8 cellular contexts compared by ENCODE assay signal in the genomic region with DNA sequence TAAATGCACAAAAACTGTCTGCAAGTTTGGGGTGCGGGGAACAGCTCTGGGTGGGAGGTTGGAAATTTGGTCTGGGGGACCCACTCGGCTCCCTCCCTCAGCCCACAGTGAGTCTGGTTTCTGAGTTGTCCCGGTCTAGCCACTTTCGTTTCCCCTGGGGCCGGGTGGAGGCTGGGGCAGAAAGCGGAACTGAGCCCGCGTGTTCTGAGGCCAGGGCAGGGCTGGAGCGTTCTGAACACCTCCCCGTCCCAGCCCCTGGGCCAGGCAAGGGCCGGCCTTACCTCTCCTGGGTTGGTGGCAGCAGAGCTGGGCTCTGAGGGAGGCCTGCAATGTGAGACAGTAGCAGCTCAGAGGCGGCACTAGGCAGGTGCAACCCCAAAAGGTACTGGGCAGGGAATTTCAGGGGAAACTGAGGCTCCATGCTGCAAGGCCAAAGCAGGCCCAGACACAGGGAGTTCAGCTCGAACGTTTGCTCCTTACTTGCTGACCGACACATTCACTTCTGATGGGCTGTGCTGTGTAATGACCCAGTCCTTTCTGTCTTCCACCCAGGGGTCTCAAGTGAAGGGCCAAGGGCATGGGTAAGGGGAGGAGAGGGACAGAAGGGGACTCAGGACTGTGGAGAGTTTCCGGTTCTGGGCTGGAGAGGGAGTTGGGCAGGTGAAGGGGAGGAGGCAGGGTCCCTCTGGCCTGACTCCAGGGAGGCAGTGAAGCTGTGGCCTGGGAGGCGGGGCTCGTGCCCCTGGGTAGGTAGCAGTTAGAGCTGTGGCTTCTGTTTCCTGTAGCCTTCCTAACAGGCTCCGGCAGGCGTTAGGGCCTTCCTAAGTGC. TPM values are rescaled to one million over a fixed set of nuclear protein-coding genes. Genes with fewer than 3 reads are reported as not detected.
DNase-seq lines count a peak whose midpoint lies in the region; ATAC-seq and TF ChIP-seq lines count a peak whose summit lies in the region.

No MANE protein-coding gene starts in this region.

- peak overlapping the region; percentile 90 to 96 (median 94) for H3K27ac Mint-ChIP-seq in CD4-positive, CD25-positive, alpha-beta regulatory T cell
- H3K27ac Mint-ChIP-seq in T-cell (peak overlapping the region; percentile 77 to 85), endodermal cell (no peak overlapping the region)

- peaks cover 36% of the 10 kb centered on the region for H3K4me1 ChIP-seq in CD4-positive, CD25-positive, alpha-beta regulatory T cell (ENCODE audit: control insufficient read depth, insufficient read depth, low read length, poor library complexity, severe bottlenecking)
- H3K4me1 ChIP-seq in endodermal cell (ENCODE audit: control insufficient read depth, insufficient read depth, low read length): no peaks in the 10 kb centered on the region

- H3K27ac ChIP-seq in CD4-positive, CD25-positive, alpha-beta regulatory T cell (ENCODE audit: insufficient read depth, low read length, poor library complexity, severe bottlenecking): peak overlapping the region; percentile 74
- no peak overlapping the region for H3K27ac ChIP-seq in endodermal cell (ENCODE audit: low read depth, low read length)

- peak; percentile 44 to 49 for ATAC-seq in CD4-positive, CD25-positive, alpha-beta regulatory T cell (ENCODE audit: low read depth in 2 of 2)
- peak; percentile 39 for ATAC-seq in GM19025 (IDR thresholded peaks at IDR 0.05; ENCODE audit: low read depth, unreplicated experiment)
- ATAC-seq in HG03064 (IDR thresholded peaks at IDR 0.05; ENCODE audit: low read depth, unreplicated experiment): peak; percentile 45
- ATAC-seq in T-cell (replicated peaks in 1 of 4): peak; percentile 21 to 43 (median 32)
- no peak for ATAC-seq in left colon

- peak overlapping the region; percentile 64 to 98 (median 95) for H3K4me3 Mint-ChIP-seq in CD4-positive, CD25-positive, alpha-beta regulatory T cell
- H3K4me3 Mint-ChIP-seq in T-cell: peak overlapping the region; percentile 79 to 94 (median 87)
- H3K4me3 Mint-ChIP-seq in endodermal cell: no peak overlapping the region

- peak in 2 of 3 donors; percentile 8 to 45 for DNase-seq in CD4-positive, CD25-positive, alpha-beta regulatory T cell
- peak in 5 of 34 experiments; percentile 6 to 58 (median 19) for DNase-seq in T-cell
- DNase-seq in left colon: peak; percentile 73 to 74
- no peak for DNase-seq in central memory CD4-positive, alpha-beta T cell
- DNase-seq in HuH-7 (ENCODE audit: low spot score): no peak
- no peak for DNase-seq in endodermal cell

- no peaks in the 10 kb centered on the region for H3K9me3 ChIP-seq in CD4-positive, CD25-positive, alpha-beta regulatory T cell (ENCODE audit: control insufficient read depth in 2 of 2, low read length in 2 of 2)
- no peaks in the 10 kb centered on the region for H3K9me3 ChIP-seq in endodermal cell (ENCODE audit: control insufficient read depth, low read length)

- intact Hi-C loops in left colon (cut with DNase I, micrococcal nuclease): no loop called here

- CTCF ChIA-PET in T-cell (lab: Charles Lee): interaction anchor here in 1 of 2 donors (0.9 kb wide), 1 partner anchor 223 kb away, joined by 3 read pairs; no protein-coding TSS in a partner anchor

- no peaks in the 10 kb centered on the region for H3K36me3 Mint-ChIP-seq in CD4-positive, CD25-positive, alpha-beta regulatory T cell
- H3K36me3 Mint-ChIP-seq in T-cell: no peaks in the 10 kb centered on the region
- no peaks in the 10 kb centered on the region for H3K36me3 Mint-ChIP-seq in endodermal cell (ENCODE audit: low read depth)

- WGBS in endodermal cell (ENCODE audit: insufficient coverage in 1 of 2, insufficient read length in 1 of 2), 2 experiments: 86 to 92% methylated on average over 12 to 20 of the region's 20 CpGs

- H3K9ac ChIP-seq in endodermal cell (ENCODE audit: extremely low read depth, low read length, poor library complexity, severe bottlenecking): no peak overlapping the region

- no peaks in the 10 kb centered on the region for H3K27me3 ChIP-seq in CD4-positive, CD25-positive, alpha-beta regulatory T cell (ENCODE audit: control insufficient read depth, insufficient read depth, low read length)
- H3K27me3 ChIP-seq in endodermal cell (ENCODE audit: control insufficient read depth, insufficient read depth, low read length, poor library complexity, severe bottlenecking): peaks cover 45% of the 10 kb centered on the region

- H3K4me3 ChIP-seq in CD4-positive, CD25-positive, alpha-beta regulatory T cell (ENCODE audit: low read depth, low read length): peak overlapping the region; percentile 59
- no peak overlapping the region for H3K4me3 ChIP-seq in endodermal cell (ENCODE audit: low read length)

- H3K36me3 ChIP-seq in CD4-positive, CD25-positive, alpha-beta regulatory T cell (ENCODE audit: control insufficient read depth, insufficient read depth, low read length): peaks cover 4% of the 10 kb centered on the region
- H3K36me3 ChIP-seq in endodermal cell (ENCODE audit: control insufficient read depth, insufficient read depth, low read length): no peaks in the 10 kb centered on the region

- POLR2A ChIA-PET in T-cell (lab: Charles Lee): no interaction called here

- TF ChIP-seq CTCF in endodermal cell (conservative IDR thresholded peaks at IDR 0.05): no peak

- H3K27me3 Mint-ChIP-seq in CD4-positive, CD25-positive, alpha-beta regulatory T cell: peaks cover 4% of the 10 kb centered on the region
- H3K27me3 Mint-ChIP-seq in T-cell: peaks cover 12% of the 10 kb centered on the region in 2 donors
- H3K27me3 Mint-ChIP-seq in endodermal cell (ENCODE audit: insufficient read depth): peaks cover 51% of the 10 kb centered on the region

- H3K4me1 Mint-ChIP-seq in CD4-positive, CD25-positive, alpha-beta regulatory T cell: peaks cover 10 to 41% (median 23%) of the 10 kb centered on the region in 4 donors
- H3K4me1 Mint-ChIP-seq in T-cell: peaks cover 31 to 37% (median 34%) of the 10 kb centered on the region in 3 donors
- peaks cover 4% of the 10 kb centered on the region for H3K4me1 Mint-ChIP-seq in endodermal cell

- H3K9me3 Mint-ChIP-seq in CD4-positive, CD25-positive, alpha-beta regulatory T cell: no peaks in the 10 kb centered on the region
- H3K9me3 Mint-ChIP-seq in T-cell: no peaks in the 10 kb centered on the region
- no peaks in the 10 kb centered on the region for H3K9me3 Mint-ChIP-seq in endodermal cell

RNA-seq across cellular contexts. Expression of a gene that starts 3.0 kb away (rescaled TPM):
- total RNA-seq in CD4-positive, CD25-positive, alpha-beta regulatory T cell: 13.5 TPM
- 10 to 100 TPM; 18.8 to 24.1 (median 20.0) TPM for polyA plus RNA-seq in CD4-positive, CD25-positive, alpha-beta regulatory T cell
- total RNA-seq in T-cell (10 to 100 TPM in 1 of 5 donors, 1 to 10 TPM in 4; 2.2 to 12.7 (median 6.6) TPM), left colon (1 to 10 TPM; 6.6 to 8.5 TPM), endodermal cell (under 1 TPM; 0.31 to 0.53 TPM)
- polyA plus RNA-seq in endodermal cell (2013, experiment 1 of 2): 0.14 TPM
- 0.17 TPM for polyA plus RNA-seq in endodermal cell (2013, experiment 2 of 2)

RNA-seq across cellular contexts. Expression of a gene that starts 30.2 kb away (rescaled TPM):
- total RNA-seq in CD4-positive, CD25-positive, alpha-beta regulatory T cell: 0.22 TPM
- polyA plus RNA-seq in CD4-positive, CD25-positive, alpha-beta regulatory T cell: under 1 TPM in 2 of 4 donors, not detected in 2; 0.08 TPM
- total RNA-seq in T-cell: under 1 TPM; 0.20 to 0.92 (median 0.53) TPM
- 1 to 10 TPM in 1 of 2 donors, under 1 TPM in 1; 0.81 to 1.6 TPM for total RNA-seq in left colon
- total RNA-seq in endodermal cell: 10 to 100 TPM; 21.1 to 33.3 TPM
- 8.3 TPM for polyA plus RNA-seq in endodermal cell (2013, experiment 1 of 2)
- 6.5 TPM for polyA plus RNA-seq in endodermal cell (2013, experiment 2 of 2)

Comparison
In these comparisons a context has a peak if more than half of its experiments do, and no peak if none do; other contexts are left out.
1. DNase-seq: peak in CD4-positive, CD25-positive, alpha-beta regulatory T cell (2 of 3) and left colon (2 of 2); none in central memory CD4-positive, alpha-beta T cell (single experiment), HuH-7 (single experiment) and endodermal cell (single experiment).
2. RNA of a gene that starts 30.2 kb away (total RNA-seq): 21.1 to 33.3 TPM in endodermal cell; 0.81 to 1.6 TPM in left colon, 0.20 to 0.92 TPM in T-cell and 0.22 TPM in CD4-positive, CD25-positive, alpha-beta regulatory T cell (single experiment); every median in the first group is over 4 times any median in the second.